Comparison of ENCODE assay signal across 9 cellular contexts in genomic region chr6:39166189-39166917, GRCh38. TPM values are rescaled to one million over a fixed set of nuclear protein-coding genes. Genes with fewer than 3 reads are reported as not detected.
DNase-seq lines count a peak whose midpoint lies in the region; ATAC-seq and TF ChIP-seq lines count a peak whose summit lies in the region.
"Had no signal": no experiment of that assay in that cellular context is flagged by ENCODE, and none has a peak within 500 bp of the region (broad histone marks: within the 10 kb centered on the region; RNA-seq: fewer than 3 reads in every experiment).

No MANE protein-coding gene starts in this region.

- peak; percentile 79 for ATAC-seq in stimulated activated naive CD8-positive, alpha-beta T cell treated with anti-CD3 and anti-CD28 coated beads, Interleukin-15, Interleukin-2, amounts not matched to agents 100 U/mL and 50 U/mL, for 24 hours
- no peak for ATAC-seq in GM18909 (IDR thresholded peaks at IDR 0.05; ENCODE audit: poor library complexity, unreplicated experiment)

- no peak overlapping the region for H3K4me3 Mint-ChIP-seq in activated T-cell treated with anti-CD3 and anti-CD28 coated beads, Interleukin-2, amount 50 U/mL, for 24 hours
- no peak overlapping the region for H3K4me3 Mint-ChIP-seq in nephron progenitor cell

- H3K9me3 ChIP-seq in OCI-LY3 (ENCODE audit: insufficient read depth, low read length) (no peaks in the 10 kb centered on the region), fibroblast of lung (ENCODE audit: control insufficient read depth, insufficient read depth, low read depth, low read length) (no peaks in the 10 kb centered on the region)

- H3K4me3 ChIP-seq in OCI-LY3 (ENCODE audit: low read length), result peak overlapping the region; percentile 7; the same call in 1 of the 2 replicates
- H3K4me3 ChIP-seq in fibroblast of lung (replicated peaks in 1 of 4; ENCODE audit: control extremely low read depth in 1 of 4, insufficient read depth in 1 of 4, low read depth in 3 of 4, low read length in 4 of 4), result no peak overlapping the region

- peak; percentile 0 for DNase-seq in GM04503 (ENCODE audit: low read depth)
- peak; percentile 84 for DNase-seq in KBM-7
- peak; percentile 92 for DNase-seq in activated T-cell treated with anti-CD3 and anti-CD28 coated beads, Interleukin-2, amount 50 U/mL, for 24 hours
- peak; percentile 14 to 51 for DNase-seq in fibroblast of lung (ENCODE audit: low read depth in 2 of 2)
- peak; percentile 94 for DNase-seq in nephron progenitor cell
- peak; percentile 94 for DNase-seq in stimulated activated naive CD8-positive, alpha-beta T cell treated with anti-CD3 and anti-CD28 coated beads, Interleukin-15, Interleukin-2, amounts not matched to agents 100 U/mL and 50 U/mL, for 24 hours

- H3K4me2 ChIP-seq in OCI-LY3 (ENCODE audit: low read length), result peak overlapping the region; percentile 39
- H3K4me2 ChIP-seq in fibroblast of lung (ENCODE audit: extremely low read depth, insufficient read depth, low read length), result no peak overlapping the region

- H3K9me3 Mint-ChIP-seq in activated T-cell treated with anti-CD3 and anti-CD28 coated beads, Interleukin-2, amount 50 U/mL, for 24 hours, result peaks cover 2% of the 10 kb centered on the region
- H3K9me3 Mint-ChIP-seq in nephron progenitor cell, result peaks cover 15% of the 10 kb centered on the region

- TF ChIP-seq CTCF in OCI-LY3 (IDR thresholded peaks at IDR 0.05; ENCODE audit: low read depth, low read length), result peak; percentile 97
- peak; percentile 57 to 85 for TF ChIP-seq CTCF in fibroblast of lung (conservative IDR thresholded peaks at IDR 0.05 in 1 of 2, IDR thresholded peaks at IDR 0.05 in 1 of 2; ENCODE audit: low read depth in 1 of 2, low read length in 2 of 2)
- TF ChIP-seq CTCF in nephron progenitor cell (IDR thresholded peaks at IDR 0.05), result peak; percentile 96

- peaks cover 32% of the 10 kb centered on the region for H3K27me3 ChIP-seq in OCI-LY3 (ENCODE audit: low read depth, low read length)
- no peaks in the 10 kb centered on the region for H3K27me3 ChIP-seq in fibroblast of lung (ENCODE audit: control insufficient read depth, insufficient read depth, low read length)

- H3K27me3 Mint-ChIP-seq in activated T-cell treated with anti-CD3 and anti-CD28 coated beads, Interleukin-2, amount 50 U/mL, for 24 hours, result peaks cover 4% of the 10 kb centered on the region
- H3K27me3 Mint-ChIP-seq in nephron progenitor cell (ENCODE audit: low read depth, poor library complexity), result peaks cover 36% of the 10 kb centered on the region

- in situ Hi-C loops in KBM-7 (cut with MboI; ENCODE audit: low pct_unique_long_range_greater_than_20kb, low sequenced_read_pairs), result loop anchor here (5.0 kb wide), 1 partner anchor 136 kb away; no protein-coding TSS in a partner anchor

- peak overlapping the region; percentile 26 for H3K27ac Mint-ChIP-seq in activated T-cell treated with anti-CD3 and anti-CD28 coated beads, Interleukin-2, amount 50 U/mL, for 24 hours
- no peak overlapping the region for H3K27ac Mint-ChIP-seq in nephron progenitor cell

- H3K27ac ChIP-seq in OCI-LY3 (ENCODE audit: low read length) (no peak overlapping the region), fibroblast of lung (ENCODE audit: insufficient read depth, low read length) (no peak overlapping the region)
- H3K27ac ChIP-seq: epithelial cell of prostate had no signal

- H3K36me3 Mint-ChIP-seq in activated T-cell treated with anti-CD3 and anti-CD28 coated beads, Interleukin-2, amount 50 U/mL, for 24 hours (ENCODE audit: low read depth), result no peaks in the 10 kb centered on the region
- H3K36me3 Mint-ChIP-seq in nephron progenitor cell (ENCODE audit: low read depth), result peaks cover 15% of the 10 kb centered on the region

- H3K79me2 ChIP-seq in OCI-LY3 (ENCODE audit: low read length), result no peaks in the 10 kb centered on the region
- H3K79me2 ChIP-seq in fibroblast of lung (ENCODE audit: control insufficient read depth, insufficient read depth, low read length), result no peaks in the 10 kb centered on the region

- H4K20me1 ChIP-seq in OCI-LY3 (ENCODE audit: insufficient read depth, low read length), result no peaks in the 10 kb centered on the region
- H4K20me1 ChIP-seq in fibroblast of lung (ENCODE audit: control insufficient read depth, extremely low read depth, insufficient read depth, low read length), result no peaks in the 10 kb centered on the region

- peaks cover 4% of the 10 kb centered on the region for H3K4me1 ChIP-seq in OCI-LY3 (ENCODE audit: low read length)
- H3K4me1 ChIP-seq in fibroblast of lung (ENCODE audit: control insufficient read depth, extremely low read depth, insufficient read depth, low read length), result no peaks in the 10 kb centered on the region

- H3K9ac ChIP-seq in OCI-LY3 (ENCODE audit: low read length) (no peak overlapping the region), fibroblast of lung (ENCODE audit: insufficient read depth, low read length) (no peak overlapping the region)

- no peak overlapping the region for H2AFZ ChIP-seq in OCI-LY3 (ENCODE audit: low read depth, low read length)
- no peak overlapping the region for H2AFZ ChIP-seq in fibroblast of lung (ENCODE audit: low read length)

- H3K4me1 Mint-ChIP-seq in activated T-cell treated with anti-CD3 and anti-CD28 coated beads, Interleukin-2, amount 50 U/mL, for 24 hours (ENCODE audit: low read depth), result peaks cover 5% of the 10 kb centered on the region
- peaks cover 33% of the 10 kb centered on the region for H3K4me1 Mint-ChIP-seq in nephron progenitor cell

- H3K36me3 ChIP-seq in OCI-LY3 (replicated peaks; ENCODE audit: low read depth, low read length), result no peaks in the 10 kb centered on the region
- no peaks in the 10 kb centered on the region for H3K36me3 ChIP-seq in fibroblast of lung (ENCODE audit: control insufficient read depth, insufficient read depth, low read length)

RNA-seq across cellular contexts. Expression of gene SAYSD1, which starts 51.4 kb away (rescaled TPM):
- total RNA-seq in fibroblast of lung, result 13.9 and 17.2 TPM in 2 replicates
- 11.3 and 11.9 TPM in 2 replicates for polyA plus RNA-seq in fibroblast of lung
- 7.0 and 7.2 TPM in 2 replicates for polyA plus RNA-seq in fibroblast of lung (2012)
- polyA minus RNA-seq in fibroblast of lung (ENCODE audit: low replicate concordance), result 1.3 and 3.2 TPM in 2 replicates

Comparison
In these comparisons a context has a peak if more than half of its experiments do, and no peak if none do; other contexts are left out.
1. DNase-seq: peak in every context shown above with its lines; median percentile 94 in nephron progenitor cell; 94 in stimulated activated naive CD8-positive, alpha-beta T cell treated with anti-CD3 and anti-CD28 coated beads, Interleukin-15, Interleukin-2, amounts not matched to agents 100 U/mL and 50 U/mL, for 24 hours; 92 in activated T-cell treated with anti-CD3 and anti-CD28 coated beads, Interleukin-2, amount 50 U/mL, for 24 hours; 84 in KBM-7; 32 in fibroblast of lung; 0 in GM04503.